Comparison of ENCODE assay signal across 16 cellular contexts in genomic region chr1:13682443-13682842, GRCh38. TPM values are rescaled to one million over a fixed set of nuclear protein-coding genes. Genes with fewer than 3 reads are reported as not detected.
DNase-seq lines count a peak whose midpoint lies in the region; ATAC-seq, FAIRE-seq and TF ChIP-seq lines count a peak whose summit lies in the region.
"Had no signal": no experiment of that assay in that cellular context is flagged by ENCODE, and none has a peak within 500 bp of the region (broad histone marks: within the 10 kb centered on the region; RNA-seq: fewer than 3 reads in every experiment).

No MANE protein-coding gene starts in this region.

- no peak overlapping the region for H3K27ac Mint-ChIP-seq in activated T-cell treated with anti-CD3 and anti-CD28 coated beads, Interleukin-2, amount 50 U/mL, for 72 hours

- H3K9ac ChIP-seq in kidney (ENCODE audit: low read length in 2 of 2) = no peak overlapping the region

- H3K36me3 ChIP-seq in DOHH2 (ENCODE audit: control insufficient read depth, low read length) (peaks cover 4% of the 10 kb centered on the region; the same call in 1 of the 2 replicates), kidney (ENCODE audit: control insufficient read depth in 1 of 2, insufficient read depth in 2 of 2, low read length in 2 of 2) (no peaks in the 10 kb centered on the region), uterus (no peaks in the 10 kb centered on the region)
- H3K36me3 ChIP-seq: BE2C, HAP-1 had no signal

- no peak for TF ChIP-seq POLR2A in uterus (IDR thresholded peaks at IDR 0.05)

- H3K4me3 Mint-ChIP-seq in activated T-cell treated with anti-CD3 and anti-CD28 coated beads, Interleukin-2, amount 50 U/mL, for 72 hours = no peak overlapping the region
- H3K4me3 Mint-ChIP-seq: CD14-positive monocyte; CD4-positive, alpha-beta memory T cell had no signal

- peaks cover 4% of the 10 kb centered on the region; the same call in 1 of the 2 replicates for H3F3A ChIP-seq in DOHH2 (ENCODE audit: control insufficient read depth, insufficient read depth)

- no peaks in the 10 kb centered on the region for H3K79me2 ChIP-seq in DOHH2 (ENCODE audit: control insufficient read depth, low read length)

- TF ChIP-seq CTCF in DOHH2 (IDR thresholded peaks at IDR 0.05; ENCODE audit: low read depth, low read length, poor library complexity, severe bottlenecking) = no peak
- no peak for TF ChIP-seq CTCF in kidney (IDR thresholded peaks at IDR 0.05; ENCODE audit: borderline replicate concordance, extremely low read depth, insufficient read depth)
- TF ChIP-seq CTCF in uterus (IDR thresholded peaks at IDR 0.05) = no peak

- DNase-seq in NCI-H2171 treated with DMSO at 0.1 percent for 48 hours (lab: John Stamatoyannopoulos, UW) = peak; percentile 84
- peak; percentile 76 for DNase-seq in NCI-H82 treated with DMSO at 0.1 percent for 48 hours (lab: John Stamatoyannopoulos, UW; ENCODE audit: unreplicated experiment)
- no peak for DNase-seq in kidney
- no peak for DNase-seq in activated T-cell treated with anti-CD3 and anti-CD28 coated beads, Interleukin-2, amount 50 U/mL, for 72 hours
- no peak for DNase-seq in uterus
- no peak for DNase-seq in NCI-H446 (lab: John Stamatoyannopoulos, UW)
- DNase-seq: ACHN; BE2C; CD4-positive, alpha-beta memory T cell; DMS153; DMS79; GF-D8 had no signal

- peak overlapping the region; percentile 47 for H3K4me3 ChIP-seq in DOHH2 (ENCODE audit: low read length)
- H3K4me3 ChIP-seq in kidney (ENCODE audit: low read length in 2 of 2) = no peak overlapping the region
- no peak overlapping the region for H3K4me3 ChIP-seq in uterus
- H3K4me3 ChIP-seq: HAP-1 had no signal

- peak overlapping the region; percentile 78 for H3K27ac ChIP-seq in DOHH2 (ENCODE audit: low read depth, low read length)
- H3K27ac ChIP-seq in kidney (ENCODE audit: low read depth in 2 of 2, low read length in 2 of 2) = no peak overlapping the region
- no peak overlapping the region for H3K27ac ChIP-seq in uterus

- H3K9me3 Mint-ChIP-seq in activated T-cell treated with anti-CD3 and anti-CD28 coated beads, Interleukin-2, amount 50 U/mL, for 72 hours = no peaks in the 10 kb centered on the region

- peaks cover 0 to 1% of the 10 kb centered on the region in 2 donors for H3K36me3 Mint-ChIP-seq in activated T-cell treated with anti-CD3 and anti-CD28 coated beads, Interleukin-2, amount 50 U/mL, for 72 hours (ENCODE audit: insufficient read depth in 2 of 2)
- H3K36me3 Mint-ChIP-seq: CD14-positive monocyte; CD4-positive, alpha-beta memory T cell had no signal

- intact Hi-C loops in kidney (cut with DNase I) = no loop called here
- intact Hi-C loops in uterus (cut with DNase I; ENCODE audit: low total_unique reads) = no loop called here

- H3K27me3 ChIP-seq in DOHH2 (ENCODE audit: control insufficient read depth, low read length) (no peaks in the 10 kb centered on the region), uterus (no peaks in the 10 kb centered on the region)
- H3K27me3 ChIP-seq: BE2C had no signal

- FAIRE-seq in kidney (lab: Jason Lieb, UNC) = no peak
- FAIRE-seq: A204.1 had no signal

- H3K4me1 Mint-ChIP-seq in activated T-cell treated with anti-CD3 and anti-CD28 coated beads, Interleukin-2, amount 50 U/mL, for 72 hours (ENCODE audit: low read depth) = no peaks in the 10 kb centered on the region
- H3K4me1 Mint-ChIP-seq: CD14-positive monocyte; CD4-positive, alpha-beta memory T cell had no signal

- ATAC-seq in activated T-cell treated with anti-CD3 and anti-CD28 coated beads, Interleukin-2, amount 50 U/mL, for 72 hours (replicated peaks in 1 of 2) = no peak

- peaks cover 25% of the 10 kb centered on the region; the same call in 1 of the 2 replicates for H3K9me3 ChIP-seq in DOHH2 (ENCODE audit: control insufficient read depth, insufficient read depth, low read length)
- H3K9me3 ChIP-seq in kidney (ENCODE audit: control insufficient read depth in 1 of 2, low read length in 2 of 2) = no peaks in the 10 kb centered on the region
- no peaks in the 10 kb centered on the region for H3K9me3 ChIP-seq in uterus
- H3K9me3 ChIP-seq: BE2C, HAP-1 had no signal

- H3K4me1 ChIP-seq in DOHH2 (ENCODE audit: control insufficient read depth, low read length) = peaks cover 72% of the 10 kb centered on the region
- H3K4me1 ChIP-seq in kidney (ENCODE audit: control insufficient read depth in 1 of 2, insufficient read depth in 1 of 2, low read depth in 1 of 2, low read length in 2 of 2) = no peaks in the 10 kb centered on the region
- no peaks in the 10 kb centered on the region for H3K4me1 ChIP-seq in uterus
- H3K4me1 ChIP-seq: BE2C, HAP-1 had no signal

- peak overlapping the region; percentile 71 for H3K4me2 ChIP-seq in DOHH2 (ENCODE audit: low read length)

- H3K27me3 Mint-ChIP-seq in activated T-cell treated with anti-CD3 and anti-CD28 coated beads, Interleukin-2, amount 50 U/mL, for 72 hours (ENCODE audit: low read depth) = peaks cover 22% of the 10 kb centered on the region

- H3K9me2 ChIP-seq in DOHH2 (replicated peaks; ENCODE audit: control insufficient read depth, low read length) = no peaks in the 10 kb centered on the region

- H4K20me1 ChIP-seq in DOHH2 (ENCODE audit: control insufficient read depth, insufficient read depth, low read depth, low read length) = no peaks in the 10 kb centered on the region

RNA-seq across cellular contexts. Expression of gene PRDM2, which starts 17.5 kb away (rescaled TPM):
- total RNA-seq in kidney = 42.6 TPM
- 8.2 TPM for polyA plus RNA-seq in kidney (ENCODE audit: insufficient read depth, low read depth, low replicate concordance)
- total RNA-seq in activated T-cell treated with anti-CD3 and anti-CD28 coated beads, Interleukin-2, amount 50 U/mL, for 72 hours = 10 to 100 TPM; 61.9 to 65.8 TPM
- total RNA-seq in uterus = 10 to 100 TPM; 13.1 to 72.8 (median 37.0) TPM

Comparison
In these comparisons a context has a peak if more than half of its experiments do, and no peak if none do; other contexts are left out.
1. DNase-seq: peak in NCI-H2171 treated with DMSO at 0.1 percent for 48 hours (single experiment) and NCI-H82 treated with DMSO at 0.1 percent for 48 hours (single experiment); none in kidney (single experiment), activated T-cell treated with anti-CD3 and anti-CD28 coated beads, Interleukin-2, amount 50 U/mL, for 72 hours (0 of 2), uterus (0 of 2) and NCI-H446 (0 of 2).